Comparison of ENCODE assay signal across 13 cellular contexts in genomic region chr22:45493286-45493771, GRCh38. TPM values are rescaled to one million over a fixed set of nuclear protein-coding genes. Genes with fewer than 3 reads are reported as not detected.
DNase-seq lines count a peak whose midpoint lies in the region; ATAC-seq and TF ChIP-seq lines count a peak whose summit lies in the region.
"Had no signal": no experiment of that assay in that cellular context is flagged by ENCODE, and none has a peak within 500 bp of the region (broad histone marks: within the 10 kb centered on the region; RNA-seq: fewer than 3 reads in every experiment).

No MANE protein-coding gene starts in this region.

- peaks cover 6% of the 10 kb centered on the region for H3K36me3 Mint-ChIP-seq in mesothelial cell of epicardium

- no peak for TF ChIP-seq CTCF in A673 (conservative IDR thresholded peaks at IDR 0.05; ENCODE audit: low read depth, low read length)
- TF ChIP-seq CTCF in mesothelial cell of epicardium (IDR thresholded peaks at IDR 0.05; ENCODE audit: unreplicated experiment): no peak

- intact Hi-C loops in A673 (cut with micrococcal nuclease; ENCODE audit: unreplicated experiment): no loop called here

- H3K27me3 Mint-ChIP-seq in mesothelial cell of epicardium (ENCODE audit: low read depth): no peaks in the 10 kb centered on the region

- no peak overlapping the region for H3K4me3 Mint-ChIP-seq in mesothelial cell of epicardium

- peaks cover 10% of the 10 kb centered on the region for H3K9me3 ChIP-seq in A673 (ENCODE audit: low read depth, low read length, poor library complexity, severe bottlenecking)
- H3K9me3 ChIP-seq: SJSA1 had no signal

- POLR2A ChIA-PET in A673 (lab: Charles Lee; ENCODE audit: low non-redundant PET): no interaction called here

- no peak overlapping the region for H3K27ac ChIP-seq in A673 (ENCODE audit: low read depth, low read length, poor library complexity, severe bottlenecking)
- H3K27ac ChIP-seq: SJSA1, WERI-Rb-1 had no signal

- peaks cover 23% of the 10 kb centered on the region for H3K4me1 Mint-ChIP-seq in mesothelial cell of epicardium

- H3K9me3 Mint-ChIP-seq in mesothelial cell of epicardium: peaks cover 21% of the 10 kb centered on the region

- H3K36me3 ChIP-seq in A673 (ENCODE audit: insufficient read depth, low read length, poor library complexity, severe bottlenecking): no peaks in the 10 kb centered on the region
- H3K36me3 ChIP-seq: SJSA1, WERI-Rb-1 had no signal

- CTCF ChIA-PET in A673 (lab: Charles Lee): no interaction called here

- H3K27ac Mint-ChIP-seq in mesothelial cell of epicardium: peak overlapping the region; percentile 21

- no peak overlapping the region for H3K4me3 ChIP-seq in A673 (ENCODE audit: low read depth, low read length, poor library complexity, severe bottlenecking)
- H3K4me3 ChIP-seq: SJSA1 had no signal

- no peaks in the 10 kb centered on the region for H3K27me3 ChIP-seq in A673 (replicated peaks; ENCODE audit: insufficient read depth, low read depth, low read length, poor library complexity)
- H3K27me3 ChIP-seq: SJSA1 had no signal

- H3K4me1 ChIP-seq in A673 (ENCODE audit: insufficient read depth, low read length, poor library complexity, severe bottlenecking): no peaks in the 10 kb centered on the region

- no TSS peak for BruUV-seq in A673 (replicated peaks; lab: Mats Ljungman, UMichigan)

- DNase-seq in A673 (ENCODE audit: low spot score): peak; percentile 53
- DNase-seq in NCI-H2171 treated with DMSO at 0.1 percent for 48 hours (lab: John Stamatoyannopoulos, UW): peak; percentile 97
- peak; percentile 92 for DNase-seq in fibroblast of gingiva (ENCODE audit: low read depth)
- no peak for DNase-seq in mesothelial cell of epicardium (ENCODE audit: low spot score in 2 of 2, unreplicated experiment in 2 of 2)
- DNase-seq in nucleus accumbens (lab: John Stamatoyannopoulos, UW): no peak
- DNase-seq in NCI-H128 (lab: John Stamatoyannopoulos, UW; ENCODE audit: unreplicated experiment): no peak
- no peak for DNase-seq in NCI-H345 (lab: John Stamatoyannopoulos, UW)
- DNase-seq: DMS153; NCI-H187 treated with DMSO at 0.1 percent for 48 hours; stimulated activated CD4-positive, alpha-beta T cell treated with anti-CD3 and anti-CD28 coated beads, Interleukin-12 subunit alpha, Interleukin-12 subunit beta, amount 100 ng/mL, for 4 hours; WERI-Rb-1 had no signal

- no peak for ATAC-seq in GM19023 (IDR thresholded peaks at IDR 0.05; ENCODE audit: unreplicated experiment)

RNA-seq across cellular contexts. Expression of gene FBLN1, which starts 9.4 kb away (rescaled TPM):
- total RNA-seq in A673 (2021) (96.4 and 117 TPM in 2 replicates), mesothelial cell of epicardium (283 to 297 TPM (median 296 TPM) in 3 replicates)

Comparison
In these comparisons a context has a peak if more than half of its experiments do, and no peak if none do; other contexts are left out.
1. DNase-seq: peak in A673 (single experiment), NCI-H2171 treated with DMSO at 0.1 percent for 48 hours (single experiment) and fibroblast of gingiva (single experiment); none in mesothelial cell of epicardium (0 of 2), nucleus accumbens (0 of 56), NCI-H128 (single experiment) and NCI-H345 (single experiment).